In genomic region chr12:2244013-2244861, GRCh38 we compare ENCODE assay signal across 2 cellular contexts.
TF ChIP-seq lines count a peak whose summit lies in the region.

No MANE protein-coding gene starts in this region.

TF ChIP-seq in HCT116, 20 proteins besides CTCF, POLR2A, EP300 and RAD21 (continued from another document):
- TF ChIP-seq ZNF274 (IDR thresholded peaks at IDR 0.05; ENCODE audit: low read depth, low read length): no peak
- TF ChIP-seq EZH2 (IDR thresholded peaks at IDR 0.05): no peak
- TF ChIP-seq CEBPB (IDR thresholded peaks at IDR 0.05; ENCODE audit: low read depth): no peak
- TF ChIP-seq REST (IDR thresholded peaks at IDR 0.05; ENCODE audit: low read depth): no peak
- no peak for TF ChIP-seq ELF1 (IDR thresholded peaks at IDR 0.05; ENCODE audit: borderline replicate concordance, low read depth)
- no peak for TF ChIP-seq TCF7L2 (IDR thresholded peaks at IDR 0.05; ENCODE audit: borderline replicate concordance, extremely low read depth, insufficient read depth, insufficient read length)
- TF ChIP-seq ZFX (IDR thresholded peaks at IDR 0.05): no peak

TF ChIP-seq in SK-N-SH, 30 proteins besides CTCF, POLR2A, EP300 and RAD21 (continued from another document):
- TF ChIP-seq NFIC (IDR thresholded peaks at IDR 0.05; ENCODE audit: borderline replicate concordance) (peak; percentile 49), SIN3A (IDR thresholded peaks at IDR 0.05; ENCODE audit: borderline replicate concordance, low read depth, low read length) (peak; percentile 52; the same call in 1 of the 2 replicates), RFX5 (IDR thresholded peaks at IDR 0.05; ENCODE audit: low read length) (no peak), RCOR1 (IDR thresholded peaks at IDR 0.05; ENCODE audit: low read length) (no peak), POLR2AphosphoS5 (IDR thresholded peaks at IDR 0.05; ENCODE audit: low read depth, low read length) (peak; percentile 14; the same call in 1 of the 2 replicates)
TF ChIP-seq in SK-N-SH: peak in this region for 10.
